1 cellular context compared by ENCODE assay signal in the genomic region with DNA sequence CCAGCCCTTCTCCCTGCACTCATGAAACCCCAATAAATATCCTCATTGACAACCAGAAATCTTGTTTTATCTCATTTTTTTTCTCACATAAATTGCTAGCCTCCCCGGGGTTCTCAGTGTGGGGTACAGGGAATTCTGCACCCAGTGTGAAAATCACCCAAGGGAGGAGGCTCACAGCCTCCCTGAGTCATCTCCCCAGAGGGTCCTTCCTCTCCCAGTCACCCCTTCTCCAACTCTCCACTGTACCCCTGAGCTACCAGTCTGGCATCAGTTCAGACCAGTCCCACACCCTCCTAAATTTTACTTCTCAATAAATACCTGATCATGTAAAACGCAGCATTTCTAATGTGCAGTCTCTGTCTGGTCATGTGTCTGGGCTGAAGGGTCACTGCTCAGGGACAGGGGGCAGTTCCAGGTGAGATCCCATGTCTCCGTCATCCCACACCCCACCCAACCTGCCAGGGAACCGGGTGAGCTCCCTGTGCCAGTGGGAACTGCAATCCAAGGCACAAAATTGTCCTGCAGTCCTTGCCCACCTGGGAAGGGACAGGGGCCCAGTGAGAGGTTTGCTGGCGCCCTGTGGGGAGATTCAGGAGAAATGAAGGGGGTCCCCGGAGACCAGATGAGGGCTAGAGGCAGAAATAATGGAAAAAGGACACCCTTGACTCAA.
TF ChIP-seq lines count a peak whose summit lies in the region.

No MANE protein-coding gene starts in this region.

TF ChIP-seq in K562, 482 proteins besides CTCF, POLR2A, EP300 and RAD21 (continued from another document and continues in another):
- TF ChIP-seq, protein P1, sequence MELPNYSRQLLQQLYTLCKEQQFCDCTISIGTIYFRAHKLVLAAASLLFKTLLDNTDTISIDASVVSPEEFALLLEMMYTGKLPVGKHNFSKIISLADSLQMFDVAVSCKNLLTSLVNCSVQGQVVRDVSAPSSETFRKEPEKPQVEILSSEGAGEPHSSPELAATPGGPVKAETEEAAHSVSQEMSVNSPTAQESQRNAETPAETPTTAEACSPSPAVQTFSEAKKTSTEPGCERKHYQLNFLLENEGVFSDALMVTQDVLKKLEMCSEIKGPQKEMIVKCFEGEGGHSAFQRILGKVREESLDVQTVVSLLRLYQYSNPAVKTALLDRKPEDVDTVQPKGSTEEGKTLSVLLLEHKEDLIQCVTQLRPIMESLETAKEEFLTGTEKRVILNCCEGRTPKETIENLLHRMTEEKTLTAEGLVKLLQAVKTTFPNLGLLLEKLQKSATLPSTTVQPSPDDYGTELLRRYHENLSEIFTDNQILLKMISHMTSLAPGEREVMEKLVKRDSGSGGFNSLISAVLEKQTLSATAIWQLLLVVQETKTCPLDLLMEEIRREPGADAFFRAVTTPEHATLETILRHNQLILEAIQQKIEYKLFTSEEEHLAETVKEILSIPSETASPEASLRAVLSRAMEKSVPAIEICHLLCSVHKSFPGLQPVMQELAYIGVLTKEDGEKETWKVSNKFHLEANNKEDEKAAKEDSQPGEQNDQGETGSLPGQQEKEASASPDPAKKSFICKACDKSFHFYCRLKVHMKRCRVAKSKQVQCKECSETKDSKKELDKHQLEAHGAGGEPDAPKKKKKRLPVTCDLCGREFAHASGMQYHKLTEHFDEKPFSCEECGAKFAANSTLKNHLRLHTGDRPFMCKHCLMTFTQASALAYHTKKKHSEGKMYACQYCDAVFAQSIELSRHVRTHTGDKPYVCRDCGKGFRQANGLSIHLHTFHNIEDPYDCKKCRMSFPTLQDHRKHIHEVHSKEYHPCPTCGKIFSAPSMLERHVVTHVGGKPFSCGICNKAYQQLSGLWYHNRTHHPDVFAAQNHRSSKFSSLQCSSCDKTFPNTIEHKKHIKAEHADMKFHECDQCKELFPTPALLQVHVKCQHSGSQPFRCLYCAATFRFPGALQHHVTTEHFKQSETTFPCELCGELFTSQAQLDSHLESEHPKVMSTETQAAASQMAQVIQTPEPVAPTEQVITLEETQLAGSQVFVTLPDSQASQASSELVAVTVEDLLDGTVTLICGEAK (IDR thresholded peaks at IDR 0.05): no peak
- TF ChIP-seq, protein P1 (CRISPR knock-in tag; IDR thresholded peaks at IDR 0.05): peak; percentile 2; the same call in 1 of the 2 replicates
- TF ChIP-seq, protein P2, sequence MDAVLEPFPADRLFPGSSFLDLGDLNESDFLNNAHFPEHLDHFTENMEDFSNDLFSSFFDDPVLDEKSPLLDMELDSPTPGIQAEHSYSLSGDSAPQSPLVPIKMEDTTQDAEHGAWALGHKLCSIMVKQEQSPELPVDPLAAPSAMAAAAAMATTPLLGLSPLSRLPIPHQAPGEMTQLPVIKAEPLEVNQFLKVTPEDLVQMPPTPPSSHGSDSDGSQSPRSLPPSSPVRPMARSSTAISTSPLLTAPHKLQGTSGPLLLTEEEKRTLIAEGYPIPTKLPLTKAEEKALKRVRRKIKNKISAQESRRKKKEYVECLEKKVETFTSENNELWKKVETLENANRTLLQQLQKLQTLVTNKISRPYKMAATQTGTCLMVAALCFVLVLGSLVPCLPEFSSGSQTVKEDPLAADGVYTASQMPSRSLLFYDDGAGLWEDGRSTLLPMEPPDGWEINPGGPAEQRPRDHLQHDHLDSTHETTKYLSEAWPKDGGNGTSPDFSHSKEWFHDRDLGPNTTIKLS (IDR thresholded peaks at IDR 0.05; ENCODE audit: borderline replicate concordance, low read depth): no peak
- TF ChIP-seq KDM1A (IDR thresholded peaks at IDR 0.05): no peak
- no peak for TF ChIP-seq ILF3 (IDR thresholded peaks at IDR 0.05; ENCODE audit: borderline replicate concordance)
- no peak for TF ChIP-seq MYNN (IDR thresholded peaks at IDR 0.05)
- TF ChIP-seq MYNN (CRISPR knock-in tag; IDR thresholded peaks at IDR 0.05): 0 out of 2 replicates have a peak, but pooled peaks have one; percentile 57
- 0 out of 4 replicates have a peak, but pooled peaks of 1 of the 2 experiments have one; percentile 31 for TF ChIP-seq TBL1XR1 (IDR thresholded peaks at IDR 0.05; ENCODE audit: low read length in 2 of 2)
- TF ChIP-seq, protein P3, sequence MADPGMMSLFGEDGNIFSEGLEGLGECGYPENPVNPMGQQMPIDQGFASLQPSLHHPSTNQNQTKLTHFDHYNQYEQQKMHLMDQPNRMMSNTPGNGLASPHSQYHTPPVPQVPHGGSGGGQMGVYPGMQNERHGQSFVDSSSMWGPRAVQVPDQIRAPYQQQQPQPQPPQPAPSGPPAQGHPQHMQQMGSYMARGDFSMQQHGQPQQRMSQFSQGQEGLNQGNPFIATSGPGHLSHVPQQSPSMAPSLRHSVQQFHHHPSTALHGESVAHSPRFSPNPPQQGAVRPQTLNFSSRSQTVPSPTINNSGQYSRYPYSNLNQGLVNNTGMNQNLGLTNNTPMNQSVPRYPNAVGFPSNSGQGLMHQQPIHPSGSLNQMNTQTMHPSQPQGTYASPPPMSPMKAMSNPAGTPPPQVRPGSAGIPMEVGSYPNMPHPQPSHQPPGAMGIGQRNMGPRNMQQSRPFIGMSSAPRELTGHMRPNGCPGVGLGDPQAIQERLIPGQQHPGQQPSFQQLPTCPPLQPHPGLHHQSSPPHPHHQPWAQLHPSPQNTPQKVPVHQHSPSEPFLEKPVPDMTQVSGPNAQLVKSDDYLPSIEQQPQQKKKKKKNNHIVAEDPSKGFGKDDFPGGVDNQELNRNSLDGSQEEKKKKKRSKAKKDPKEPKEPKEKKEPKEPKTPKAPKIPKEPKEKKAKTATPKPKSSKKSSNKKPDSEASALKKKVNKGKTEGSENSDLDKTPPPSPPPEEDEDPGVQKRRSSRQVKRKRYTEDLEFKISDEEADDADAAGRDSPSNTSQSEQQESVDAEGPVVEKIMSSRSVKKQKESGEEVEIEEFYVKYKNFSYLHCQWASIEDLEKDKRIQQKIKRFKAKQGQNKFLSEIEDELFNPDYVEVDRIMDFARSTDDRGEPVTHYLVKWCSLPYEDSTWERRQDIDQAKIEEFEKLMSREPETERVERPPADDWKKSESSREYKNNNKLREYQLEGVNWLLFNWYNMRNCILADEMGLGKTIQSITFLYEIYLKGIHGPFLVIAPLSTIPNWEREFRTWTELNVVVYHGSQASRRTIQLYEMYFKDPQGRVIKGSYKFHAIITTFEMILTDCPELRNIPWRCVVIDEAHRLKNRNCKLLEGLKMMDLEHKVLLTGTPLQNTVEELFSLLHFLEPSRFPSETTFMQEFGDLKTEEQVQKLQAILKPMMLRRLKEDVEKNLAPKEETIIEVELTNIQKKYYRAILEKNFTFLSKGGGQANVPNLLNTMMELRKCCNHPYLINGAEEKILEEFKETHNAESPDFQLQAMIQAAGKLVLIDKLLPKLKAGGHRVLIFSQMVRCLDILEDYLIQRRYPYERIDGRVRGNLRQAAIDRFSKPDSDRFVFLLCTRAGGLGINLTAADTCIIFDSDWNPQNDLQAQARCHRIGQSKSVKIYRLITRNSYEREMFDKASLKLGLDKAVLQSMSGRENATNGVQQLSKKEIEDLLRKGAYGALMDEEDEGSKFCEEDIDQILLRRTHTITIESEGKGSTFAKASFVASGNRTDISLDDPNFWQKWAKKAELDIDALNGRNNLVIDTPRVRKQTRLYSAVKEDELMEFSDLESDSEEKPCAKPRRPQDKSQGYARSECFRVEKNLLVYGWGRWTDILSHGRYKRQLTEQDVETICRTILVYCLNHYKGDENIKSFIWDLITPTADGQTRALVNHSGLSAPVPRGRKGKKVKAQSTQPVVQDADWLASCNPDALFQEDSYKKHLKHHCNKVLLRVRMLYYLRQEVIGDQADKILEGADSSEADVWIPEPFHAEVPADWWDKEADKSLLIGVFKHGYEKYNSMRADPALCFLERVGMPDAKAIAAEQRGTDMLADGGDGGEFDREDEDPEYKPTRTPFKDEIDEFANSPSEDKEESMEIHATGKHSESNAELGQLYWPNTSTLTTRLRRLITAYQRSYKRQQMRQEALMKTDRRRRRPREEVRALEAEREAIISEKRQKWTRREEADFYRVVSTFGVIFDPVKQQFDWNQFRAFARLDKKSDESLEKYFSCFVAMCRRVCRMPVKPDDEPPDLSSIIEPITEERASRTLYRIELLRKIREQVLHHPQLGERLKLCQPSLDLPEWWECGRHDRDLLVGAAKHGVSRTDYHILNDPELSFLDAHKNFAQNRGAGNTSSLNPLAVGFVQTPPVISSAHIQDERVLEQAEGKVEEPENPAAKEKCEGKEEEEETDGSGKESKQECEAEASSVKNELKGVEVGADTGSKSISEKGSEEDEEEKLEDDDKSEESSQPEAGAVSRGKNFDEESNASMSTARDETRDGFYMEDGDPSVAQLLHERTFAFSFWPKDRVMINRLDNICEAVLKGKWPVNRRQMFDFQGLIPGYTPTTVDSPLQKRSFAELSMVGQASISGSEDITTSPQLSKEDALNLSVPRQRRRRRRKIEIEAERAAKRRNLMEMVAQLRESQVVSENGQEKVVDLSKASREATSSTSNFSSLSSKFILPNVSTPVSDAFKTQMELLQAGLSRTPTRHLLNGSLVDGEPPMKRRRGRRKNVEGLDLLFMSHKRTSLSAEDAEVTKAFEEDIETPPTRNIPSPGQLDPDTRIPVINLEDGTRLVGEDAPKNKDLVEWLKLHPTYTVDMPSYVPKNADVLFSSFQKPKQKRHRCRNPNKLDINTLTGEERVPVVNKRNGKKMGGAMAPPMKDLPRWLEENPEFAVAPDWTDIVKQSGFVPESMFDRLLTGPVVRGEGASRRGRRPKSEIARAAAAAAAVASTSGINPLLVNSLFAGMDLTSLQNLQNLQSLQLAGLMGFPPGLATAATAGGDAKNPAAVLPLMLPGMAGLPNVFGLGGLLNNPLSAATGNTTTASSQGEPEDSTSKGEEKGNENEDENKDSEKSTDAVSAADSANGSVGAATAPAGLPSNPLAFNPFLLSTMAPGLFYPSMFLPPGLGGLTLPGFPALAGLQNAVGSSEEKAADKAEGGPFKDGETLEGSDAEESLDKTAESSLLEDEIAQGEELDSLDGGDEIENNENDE (IDR thresholded peaks at IDR 0.05; ENCODE audit: low read depth, low read length): no peak
- TF ChIP-seq HNRNPL (IDR thresholded peaks at IDR 0.05; ENCODE audit: low read depth, low read length): no peak
- TF ChIP-seq, protein P4, sequence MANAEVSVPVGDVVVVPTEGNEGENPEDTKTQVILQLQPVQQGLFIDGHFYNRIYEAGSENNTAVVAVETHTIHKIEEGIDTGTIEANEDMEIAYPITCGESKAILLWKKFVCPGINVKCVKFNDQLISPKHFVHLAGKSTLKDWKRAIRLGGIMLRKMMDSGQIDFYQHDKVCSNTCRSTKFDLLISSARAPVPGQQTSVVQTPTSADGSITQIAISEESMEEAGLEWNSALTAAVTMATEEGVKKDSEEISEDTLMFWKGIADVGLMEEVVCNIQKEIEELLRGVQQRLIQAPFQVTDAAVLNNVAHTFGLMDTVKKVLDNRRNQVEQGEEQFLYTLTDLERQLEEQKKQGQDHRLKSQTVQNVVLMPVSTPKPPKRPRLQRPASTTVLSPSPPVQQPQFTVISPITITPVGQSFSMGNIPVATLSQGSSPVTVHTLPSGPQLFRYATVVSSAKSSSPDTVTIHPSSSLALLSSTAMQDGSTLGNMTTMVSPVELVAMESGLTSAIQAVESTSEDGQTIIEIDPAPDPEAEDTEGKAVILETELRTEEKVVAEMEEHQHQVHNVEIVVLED (CRISPR knock-in tag; IDR thresholded peaks at IDR 0.05): no peak
- no peak for TF ChIP-seq ZNF408 (CRISPR knock-in tag; IDR thresholded peaks at IDR 0.05; ENCODE audit: low read depth)
- TF ChIP-seq ZNF184 (CRISPR knock-in tag; IDR thresholded peaks at IDR 0.05): 0 out of 2 replicates have a peak, but pooled peaks have one; percentile 29
- TF ChIP-seq NCOA4 (IDR thresholded peaks at IDR 0.05; ENCODE audit: partially characterized antibody): no peak
- no peak for TF ChIP-seq TOE1 (IDR thresholded peaks at IDR 0.05; ENCODE audit: borderline replicate concordance)
- no peak for TF ChIP-seq TOE1 (CRISPR knock-in tag; IDR thresholded peaks at IDR 0.05; ENCODE audit: borderline replicate concordance, low read depth)
- no peak for TF ChIP-seq NRF1 (conservative IDR thresholded peaks at IDR 0.05 in 1 of 2, IDR thresholded peaks at IDR 0.05 in 1 of 2)
- TF ChIP-seq HNRNPUL1 (IDR thresholded peaks at IDR 0.05; ENCODE audit: low read length): 0 out of 2 replicates have a peak, but pooled peaks have one; percentile 26
- 0 out of 2 replicates have a peak, but pooled peaks have one; percentile 70 for TF ChIP-seq PRMT5 (CRISPR knock-in tag; IDR thresholded peaks at IDR 0.05)
- TF ChIP-seq SAP30 (IDR thresholded peaks at IDR 0.05; ENCODE audit: borderline replicate concordance, insufficient read depth, low read depth, low read length, poor library complexity, severe bottlenecking): no peak
- TF ChIP-seq, protein P5, sequence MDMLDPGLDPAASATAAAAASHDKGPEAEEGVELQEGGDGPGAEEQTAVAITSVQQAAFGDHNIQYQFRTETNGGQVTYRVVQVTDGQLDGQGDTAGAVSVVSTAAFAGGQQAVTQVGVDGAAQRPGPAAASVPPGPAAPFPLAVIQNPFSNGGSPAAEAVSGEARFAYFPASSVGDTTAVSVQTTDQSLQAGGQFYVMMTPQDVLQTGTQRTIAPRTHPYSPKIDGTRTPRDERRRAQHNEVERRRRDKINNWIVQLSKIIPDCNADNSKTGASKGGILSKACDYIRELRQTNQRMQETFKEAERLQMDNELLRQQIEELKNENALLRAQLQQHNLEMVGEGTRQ (CRISPR knock-in tag; IDR thresholded peaks at IDR 0.05): 0 out of 2 replicates have a peak, but pooled peaks have one; percentile 12
- TF ChIP-seq ZNF561 (CRISPR knock-in tag; conservative IDR thresholded peaks at IDR 0.05): no peak
- TF ChIP-seq HNRNPLL (IDR thresholded peaks at IDR 0.05; ENCODE audit: low read depth, low read length, poor library complexity, severe bottlenecking): peak; percentile 15
